Comparison of ENCODE assay signal across 39 cellular contexts in the genomic region with DNA sequence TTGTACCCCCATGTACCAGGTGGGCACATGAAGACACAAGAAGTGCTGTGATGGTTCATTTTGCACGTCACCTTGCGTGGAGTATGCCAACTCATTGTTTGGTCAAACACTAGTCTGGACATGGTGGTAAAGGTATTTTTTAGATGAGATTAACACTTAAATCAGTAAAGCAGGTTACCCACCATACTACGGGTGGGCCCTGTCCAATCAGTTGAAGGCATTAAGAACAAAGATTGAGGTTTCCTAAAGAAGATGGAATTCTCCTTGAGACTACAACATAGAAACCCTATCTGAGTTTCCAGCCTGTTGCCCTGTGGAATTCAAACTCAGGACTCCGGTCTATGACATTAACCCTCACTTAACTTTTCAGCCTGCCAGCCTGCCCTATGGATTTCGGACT.
"Had no signal": no experiment of that assay in that cellular context is flagged by ENCODE, and none has a peak within 500 bp of the region (broad histone marks: within the 10 kb centered on the region; RNA-seq: fewer than 3 reads in every experiment).

No MANE protein-coding gene starts in this region.

- H3K27ac Mint-ChIP-seq: activated naive CD4-positive, alpha-beta T cell treated with anti-CD3 and anti-CD28 coated beads for 36 hours; activated naive CD4-positive, alpha-beta T cell treated with anti-CD3 and anti-CD28 coated beads, Interleukin-2, amount 10 ng/mL, durations not matched to agents 7 days and 5 days; activated naive CD4-positive, alpha-beta T cell treated with anti-CD3 and anti-CD28 coated beads, Interleukin-2, amount 50 U/mL, for 24 hours; activated naive CD4-positive, alpha-beta T cell treated with anti-CD3 and anti-CD28 coated beads, Interleukin-2, amount 50 U/mL, for 72 hours; activated naive CD8-positive, alpha-beta T cell; activated naive CD8-positive, alpha-beta T cell treated with anti-CD3 and anti-CD28 coated beads for 36 hours; activated naive CD8-positive, alpha-beta T cell treated with anti-CD3 and anti-CD28 coated beads, Interleukin-2, amount 10 ng/mL, durations not matched to agents 7 days and 5 days; activated naive CD8-positive, alpha-beta T cell treated with anti-CD3 and anti-CD28 coated beads, Interleukin-2, amount 50 U/mL, for 24 hours; activated T-cell treated with anti-CD3 and anti-CD28 coated beads, Interleukin-2, amount 50 U/mL, for 24 hours; activated T-cell treated with anti-CD3 and anti-CD28 coated beads, Interleukin-2, amount 50 U/mL, for 72 hours; activated T-helper 1 cell treated with anti-CD3 and anti-CD28 coated beads, Interleukin-12 subunit alpha, Interleukin-12 subunit beta, Interleukin-2, Interleukin-4 antibody, amounts not matched to agents 30 ng/mL and 10 ng/mL and 1 ng/mL, durations not matched to agents 14 hours and 24 hours and 36 hours; activated T-helper 17 cell treated with anti-CD3 and anti-CD28 coated beads, Interleukin-2, amount 50 U/mL, for 72 hours; activated T-helper 2 cell treated with anti-CD3 and anti-CD28 coated beads, Interferon-gamma antibody, Interleukin-2, Interleukin-4, amounts not matched to agents 10 μg/mL and 5 μg/mL and 100 μg/mL, durations not matched to agents 14 hours and 24 hours and 36 hours; brain had no signal

- H3K9me3 ChIP-seq: adrenal gland, ascending aorta, body of pancreas, breast epithelium had no signal

- H3K4me3 ChIP-seq: adrenal gland, ascending aorta, body of pancreas, breast epithelium, cardiac muscle cell had no signal

- H3K4me1 ChIP-seq: adrenal gland, breast epithelium had no signal

- H3K36me3 Mint-ChIP-seq: activated naive CD4-positive, alpha-beta T cell treated with anti-CD3 and anti-CD28 coated beads, Interleukin-2, amount 10 ng/mL, durations not matched to agents 7 days and 5 days; activated naive CD4-positive, alpha-beta T cell treated with anti-CD3 and anti-CD28 coated beads, Interleukin-2, amount 50 U/mL, for 24 hours; activated naive CD4-positive, alpha-beta T cell treated with anti-CD3 and anti-CD28 coated beads, Interleukin-2, amount 50 U/mL, for 72 hours; activated naive CD8-positive, alpha-beta T cell; activated naive CD8-positive, alpha-beta T cell treated with anti-CD3 and anti-CD28 coated beads for 36 hours; activated naive CD8-positive, alpha-beta T cell treated with anti-CD3 and anti-CD28 coated beads, Interleukin-2, amount 10 ng/mL, durations not matched to agents 7 days and 5 days; brain had no signal

- H3K27me3 ChIP-seq: adrenal gland, ascending aorta, body of pancreas, breast epithelium had no signal

- DNase-seq: activated effector memory CD4-positive, alpha-beta T cell treated with anti-CD3 and anti-CD28 coated beads, Interleukin-2, amount 50 U/mL, for 16 hours; activated effector memory CD4-positive, alpha-beta T cell treated with Interleukin-2 at 50 U/mL for 16 hours; activated gamma-delta T cell; activated gamma-delta T cell treated with Interleukin-2 at 50 U/mL for 16 hours; activated naive CD4-positive, alpha-beta T cell; activated naive CD4-positive, alpha-beta T cell treated with anti-CD3 and anti-CD28 coated beads for 36 hours; activated naive CD4-positive, alpha-beta T cell treated with anti-CD3 and anti-CD28 coated beads, Interleukin-2, amount 10 ng/mL, durations not matched to agents 7 days and 5 days; activated naive CD4-positive, alpha-beta T cell treated with anti-CD3 and anti-CD28 coated beads, Interleukin-2, amount 50 U/mL, for 16 hours; activated naive CD4-positive, alpha-beta T cell treated with Interleukin-2 at 50 U/mL for 16 hours; activated naive CD8-positive, alpha-beta T cell treated with anti-CD3 and anti-CD28 coated beads for 36 hours; activated naive CD8-positive, alpha-beta T cell treated with anti-CD3 and anti-CD28 coated beads, Interleukin-2, amount 10 ng/mL, durations not matched to agents 7 days and 5 days; activated naive CD8-positive, alpha-beta T cell treated with anti-CD3 and anti-CD28 coated beads, Interleukin-2, amount 50 U/mL, for 24 hours; activated T-cell treated with anti-CD3 and anti-CD28 coated beads, Interleukin-2, amount 50 U/mL, for 1 hour; activated T-cell treated with anti-CD3 and anti-CD28 coated beads, Interleukin-2, amount 50 U/mL, for 24 hours; activated T-cell treated with anti-CD3 and anti-CD28 coated beads, Interleukin-2, amount 50 U/mL, for 4 hours; activated T-cell treated with anti-CD3 and anti-CD28 coated beads, Interleukin-2, amount 50 U/mL, for 48 hours; activated T-cell treated with anti-CD3 and anti-CD28 coated beads, Interleukin-2, amount 50 U/mL, for 72 hours; adrenal gland; amniotic stem cell; amygdala; anterior cingulate cortex; body of pancreas; brain microvascular endothelial cell; caudate nucleus; central memory CD4-positive, alpha-beta T cell; cerebellar nuclear complex had no signal

- H3K9me3 Mint-ChIP-seq: activated naive CD4-positive, alpha-beta T cell treated with anti-CD3 and anti-CD28 coated beads for 36 hours; activated naive CD4-positive, alpha-beta T cell treated with anti-CD3 and anti-CD28 coated beads, Interleukin-2, amount 10 ng/mL, durations not matched to agents 7 days and 5 days; activated naive CD4-positive, alpha-beta T cell treated with anti-CD3 and anti-CD28 coated beads, Interleukin-2, amount 50 U/mL, for 24 hours; activated naive CD4-positive, alpha-beta T cell treated with anti-CD3 and anti-CD28 coated beads, Interleukin-2, amount 50 U/mL, for 72 hours; activated naive CD8-positive, alpha-beta T cell treated with anti-CD3 and anti-CD28 coated beads for 36 hours; activated naive CD8-positive, alpha-beta T cell treated with anti-CD3 and anti-CD28 coated beads, Interleukin-2, amount 10 ng/mL, durations not matched to agents 7 days and 5 days; activated naive CD8-positive, alpha-beta T cell treated with anti-CD3 and anti-CD28 coated beads, Interleukin-2, amount 50 U/mL, for 24 hours; activated T-cell treated with anti-CD3 and anti-CD28 coated beads, Interleukin-2, amount 50 U/mL, for 24 hours; activated T-cell treated with anti-CD3 and anti-CD28 coated beads, Interleukin-2, amount 50 U/mL, for 4 hours; activated T-cell treated with anti-CD3 and anti-CD28 coated beads, Interleukin-2, amount 50 U/mL, for 72 hours; activated T-helper 1 cell treated with anti-CD3 and anti-CD28 coated beads, Interleukin-12 subunit alpha, Interleukin-12 subunit beta, Interleukin-2, Interleukin-4 antibody, amounts not matched to agents 30 ng/mL and 10 ng/mL and 1 ng/mL, durations not matched to agents 14 hours and 24 hours and 36 hours; activated T-helper 17 cell treated with anti-CD3 and anti-CD28 coated beads, Interleukin-2, amount 50 U/mL, for 72 hours; activated T-helper 2 cell treated with anti-CD3 and anti-CD28 coated beads, Interferon-gamma antibody, Interleukin-2, Interleukin-4, amounts not matched to agents 10 μg/mL and 5 μg/mL and 100 μg/mL, durations not matched to agents 14 hours and 24 hours and 36 hours; central memory CD8-positive, alpha-beta T cell had no signal

- FAIRE-seq: astrocyte, bronchial epithelial cell had no signal

- H3K4me3 Mint-ChIP-seq: activated naive CD4-positive, alpha-beta T cell treated with anti-CD3 and anti-CD28 coated beads for 36 hours; activated naive CD4-positive, alpha-beta T cell treated with anti-CD3 and anti-CD28 coated beads, Interleukin-2, amount 10 ng/mL, durations not matched to agents 7 days and 5 days; activated naive CD4-positive, alpha-beta T cell treated with anti-CD3 and anti-CD28 coated beads, Interleukin-2, amount 50 U/mL, for 24 hours; activated naive CD8-positive, alpha-beta T cell; activated naive CD8-positive, alpha-beta T cell treated with anti-CD3 and anti-CD28 coated beads for 36 hours; activated naive CD8-positive, alpha-beta T cell treated with anti-CD3 and anti-CD28 coated beads, Interleukin-2, amount 10 ng/mL, durations not matched to agents 7 days and 5 days; activated naive CD8-positive, alpha-beta T cell treated with anti-CD3 and anti-CD28 coated beads, Interleukin-2, amount 50 U/mL, for 24 hours; activated T-cell treated with anti-CD3 and anti-CD28 coated beads, Interleukin-2, amount 50 U/mL, for 24 hours; activated T-cell treated with anti-CD3 and anti-CD28 coated beads, Interleukin-2, amount 50 U/mL, for 4 hours; activated T-cell treated with anti-CD3 and anti-CD28 coated beads, Interleukin-2, amount 50 U/mL, for 72 hours; activated T-helper 1 cell treated with anti-CD3 and anti-CD28 coated beads, Interleukin-12 subunit alpha, Interleukin-12 subunit beta, Interleukin-2, Interleukin-4 antibody, amounts not matched to agents 30 ng/mL and 10 ng/mL and 1 ng/mL, durations not matched to agents 14 hours and 24 hours and 36 hours; activated T-helper 17 cell treated with anti-CD3 and anti-CD28 coated beads, Interleukin-2, amount 50 U/mL, for 72 hours; brain; central memory CD8-positive, alpha-beta T cell had no signal

- H3K27ac ChIP-seq: adrenal gland, ascending aorta, body of pancreas, brain microvascular endothelial cell, breast epithelium, cardiac muscle cell had no signal

- H3K27me3 Mint-ChIP-seq: activated naive CD4-positive, alpha-beta T cell treated with anti-CD3 and anti-CD28 coated beads, Interleukin-2, amount 50 U/mL, for 24 hours; activated naive CD8-positive, alpha-beta T cell; central memory CD8-positive, alpha-beta T cell had no signal

- ATAC-seq: activated naive CD4-positive, alpha-beta T cell treated with anti-CD3 and anti-CD28 coated beads, Interleukin-2, amount 50 U/mL, for 72 hours; activated naive CD8-positive, alpha-beta T cell treated with anti-CD3 and anti-CD28 coated beads, Interleukin-2, amount 50 U/mL, for 24 hours; activated T-cell treated with anti-CD3 and anti-CD28 coated beads, Interleukin-2, amount 50 U/mL, for 4 hours; activated T-cell treated with anti-CD3 and anti-CD28 coated beads, Interleukin-2, amount 50 U/mL, for 72 hours; activated T-helper 17 cell treated with anti-CD3 and anti-CD28 coated beads, Interleukin-2, amount 50 U/mL, for 72 hours; body of pancreas had no signal

- H3K36me3 ChIP-seq: adrenal gland, ascending aorta, brain microvascular endothelial cell, breast epithelium, cardiac muscle cell had no signal
